37 cellular contexts compared by ENCODE assay signal in the genomic region with DNA sequence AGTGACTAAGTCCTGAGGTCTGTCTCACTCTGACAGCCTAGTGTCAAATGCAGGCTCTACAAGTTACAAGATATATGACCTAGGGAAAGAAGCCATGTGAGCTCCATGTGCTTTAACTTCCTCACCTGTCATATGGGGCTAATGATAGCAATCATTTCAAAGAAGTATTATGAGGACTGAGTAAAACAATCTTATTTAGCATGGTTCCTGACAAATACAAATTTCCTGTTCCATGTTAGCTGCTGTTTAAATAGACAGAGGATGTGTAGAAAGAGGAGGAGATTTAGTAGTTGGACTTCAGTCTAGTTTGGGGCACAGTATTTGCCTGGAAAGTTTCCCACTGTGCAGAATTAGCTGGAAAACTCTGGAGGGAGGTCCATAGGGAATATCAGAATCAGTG.
DNase-seq lines count a peak whose midpoint lies in the region; ATAC-seq, FAIRE-seq and TF ChIP-seq lines count a peak whose summit lies in the region.
"Had no signal": no experiment of that assay in that cellular context is flagged by ENCODE, and none has a peak within 500 bp of the region (broad histone marks: within the 10 kb centered on the region; RNA-seq: fewer than 3 reads in every experiment).

No MANE protein-coding gene starts in this region.

- in situ Hi-C loops in HepG2 (cut with HindIII; ENCODE audit: extremely low pct_ligation_motif_present, low pct_unique_long_range_greater_than_20kb) = no loop called here

- H3K27me3 Mint-ChIP-seq in WTC11 (ENCODE audit: low read depth) = no peaks in the 10 kb centered on the region
- H3K27me3 Mint-ChIP-seq: B cell; CD4-positive, alpha-beta memory T cell; CD4-positive, alpha-beta T cell; CD4-positive, CD25-positive, alpha-beta regulatory T cell; CD8-positive, alpha-beta memory T cell had no signal

- H3K27ac Mint-ChIP-seq in WTC11 = no peak overlapping the region
- H3K27ac Mint-ChIP-seq: B cell; CD14-positive monocyte; CD4-positive, alpha-beta memory T cell; CD4-positive, alpha-beta T cell; CD4-positive, CD25-positive, alpha-beta regulatory T cell; CD8-positive, alpha-beta memory T cell; CD8-positive, alpha-beta T cell had no signal

- no peak overlapping the region for H3K4me3 ChIP-seq in HepG2 (replicated peaks in 1 of 3; ENCODE audit: insufficient read depth in 1 of 3, low read depth in 2 of 3, low read length in 3 of 3)
- no peak overlapping the region for H3K4me3 ChIP-seq in liver (ENCODE audit: low read depth in 1 of 3, low read length in 3 of 3)
- no peak overlapping the region for H3K4me3 ChIP-seq in right lobe of liver
- no peak overlapping the region for H3K4me3 ChIP-seq in ovary
- no peak overlapping the region for H3K4me3 ChIP-seq in pancreas
- H3K4me3 ChIP-seq: A549; BLaER1; BLaER1 treated with 17β-estradiol and CSF1 and Interleukin-3, amounts not matched to agents 10 nM and 100 nM had no signal

- H3K4me1 ChIP-seq in HepG2 (ENCODE audit: insufficient read depth, low read length) (peaks cover 77% of the 10 kb centered on the region), liver (ENCODE audit: control insufficient read depth in 4 of 4, insufficient read depth in 4 of 4, low read length in 3 of 4) (peaks cover 0 to 22% (median 7%) of the 10 kb centered on the region in 4 donors), right lobe of liver (peaks cover 0 to 34% (median 0%) of the 10 kb centered on the region in 4 donors), ovary (ENCODE audit: insufficient read depth) (no peaks in the 10 kb centered on the region), pancreas (no peaks in the 10 kb centered on the region)
- H3K4me1 ChIP-seq: A549; BE2C; BLaER1; BLaER1 treated with 17β-estradiol and CSF1 and Interleukin-3, amounts not matched to agents 10 nM and 100 nM had no signal

- peaks cover 9% of the 10 kb centered on the region for H3K4me1 Mint-ChIP-seq in WTC11
- H3K4me1 Mint-ChIP-seq: B cell; CD14-positive monocyte; CD4-positive, alpha-beta memory T cell; CD4-positive, CD25-positive, alpha-beta regulatory T cell; CD8-positive, alpha-beta memory T cell had no signal

- H3K27me3 ChIP-seq in HepG2 (ENCODE audit: control insufficient read depth in 1 of 2, insufficient read depth in 2 of 2, low read length in 2 of 2) (no peaks in the 10 kb centered on the region), liver (ENCODE audit: control insufficient read depth in 4 of 4, insufficient read depth in 4 of 4, low read length in 3 of 4) (no peaks in the 10 kb centered on the region), right lobe of liver (no peaks in the 10 kb centered on the region), ovary (no peaks in the 10 kb centered on the region), pancreas (no peaks in the 10 kb centered on the region)
- H3K27me3 ChIP-seq: BE2C; BLaER1; BLaER1 treated with 17β-estradiol and CSF1 and Interleukin-3, amounts not matched to agents 10 nM and 100 nM had no signal

- no peak for ATAC-seq in WTC11
- peak; percentile 86 for ATAC-seq in HepG2
- peak; percentile 15 to 53 (median 26) for ATAC-seq in right lobe of liver
- ATAC-seq in pancreas = no peak
- ATAC-seq: A549; CD8-positive, alpha-beta T cell had no signal

- H3K36me3 Mint-ChIP-seq in WTC11 = no peaks in the 10 kb centered on the region
- H3K36me3 Mint-ChIP-seq: CD14-positive monocyte; CD4-positive, alpha-beta memory T cell; CD4-positive, CD25-positive, alpha-beta regulatory T cell; CD8-positive, alpha-beta memory T cell; CD8-positive, alpha-beta T cell had no signal

- peaks cover 3% of the 10 kb centered on the region; the same call in 1 of the 2 replicates for H3K9me3 Mint-ChIP-seq in WTC11

- H3K4me3 Mint-ChIP-seq in WTC11 = no peak overlapping the region
- H3K4me3 Mint-ChIP-seq: B cell; CD14-positive monocyte; CD4-positive, alpha-beta memory T cell; CD4-positive, alpha-beta T cell; CD4-positive, CD25-positive, alpha-beta regulatory T cell; CD8-positive, alpha-beta memory T cell; CD8-positive, alpha-beta T cell had no signal

- peak overlapping the region; percentile 51 for H3K27ac ChIP-seq in HepG2 (ENCODE audit: extremely low read length, insufficient read depth, low read length)
- H3K27ac ChIP-seq in liver (ENCODE audit: low read depth in 1 of 2, low read length in 2 of 2) = no peak overlapping the region
- H3K27ac ChIP-seq in right lobe of liver = no peak overlapping the region
- H3K27ac ChIP-seq in ovary = no peak overlapping the region
- H3K27ac ChIP-seq in pancreas = no peak overlapping the region
- H3K27ac ChIP-seq: 22Rv1; A549; BLaER1; BLaER1 treated with 17β-estradiol and CSF1 and Interleukin-3, amounts not matched to agents 10 nM and 100 nM; C4-2B had no signal

- CTCF ChIA-PET in WTC11 (lab: Charles Lee) (no interaction called here), HepG2 (lab: Yijun Ruan, JAX; ENCODE audit: low intra/inter-chr PET ratio, low total read pairs) (no interaction called here)

- H3K79me2 ChIP-seq in HepG2 (ENCODE audit: insufficient read depth, low read length) = no peaks in the 10 kb centered on the region

- BruUV-seq in HepG2 (replicated peaks; lab: Mats Ljungman, UMichigan) = no TSS peak

- DNase-seq in WTC11 (ENCODE audit: low spot score) (no peak), HepG2 (ENCODE audit: low spot score) (peak; percentile 92), right lobe of liver (no peak), ovary (no peak), putamen (ENCODE audit: low spot score) (no peak), pancreas (no peak), posterior cingulate gyrus (no peak)
- DNase-seq: 8988T; ACHN; AML-193; BE2C; C1 segment of cervical spinal cord; Caco-2; Calu3; CD4-positive, alpha-beta memory T cell; CD4-positive, alpha-beta T cell; CD4-positive, CD25-positive, alpha-beta regulatory T cell; CD8-positive, alpha-beta memory T cell; CD8-positive, alpha-beta T cell; COR-L47; DMS 273 treated with DMSO at 0.1 percent for 48 hours; DMS153; DMS53; DMS79; DMS79 treated with DMSO at 0.1 percent for 48 hours; DND-41; EL had no signal

- H3K9me3 ChIP-seq in HepG2 (ENCODE audit: low read length) = no peaks in the 10 kb centered on the region
- H3K9me3 ChIP-seq in liver (ENCODE audit: control insufficient read depth in 4 of 4, low read length in 3 of 4) = no peaks in the 10 kb centered on the region
- no peaks in the 10 kb centered on the region for H3K9me3 ChIP-seq in right lobe of liver
- no peaks in the 10 kb centered on the region for H3K9me3 ChIP-seq in ovary
- no peaks in the 10 kb centered on the region for H3K9me3 ChIP-seq in pancreas
- H3K9me3 ChIP-seq: A549; BE2C; BLaER1; BLaER1 treated with 17β-estradiol and CSF1 and Interleukin-3, amounts not matched to agents 10 nM and 100 nM; Caco-2 had no signal

- H3K4me2 ChIP-seq in HepG2 (ENCODE audit: low read depth, low read length) = peak overlapping the region; percentile 36
- H3K4me2 ChIP-seq: A549; BLaER1; BLaER1 treated with 17β-estradiol and CSF1 and Interleukin-3, amounts not matched to agents 10 nM and 100 nM had no signal

- POLR2A ChIA-PET in WTC11 (lab: Charles Lee) = no interaction called here
- POLR2A ChIA-PET in HepG2 (lab: Yijun Ruan, JAX) = interaction anchor here (0.9 to 1.0 kb wide), 2 partner anchors 16 to 30 kb away, joined by 3 to 4 read pairs; no protein-coding TSS in a partner anchor

- intact Hi-C loops in HepG2 (cut with micrococcal nuclease; ENCODE audit: unreplicated experiment) = loop anchor here (5.0 kb wide), 1 partner anchor 76 kb away; no protein-coding TSS in a partner anchor
- intact Hi-C loops in right lobe of liver (cut with DNase I) = no loop called here
- intact Hi-C loops in ovary (cut with DNase I) = no loop called here
- intact Hi-C loops in pancreas (cut with DNase I) = no loop called here
- intact Hi-C loops in posterior cingulate gyrus (cut with DNase I) = no loop called here

- FAIRE-seq in HepG2 (lab: Jason Lieb, UNC) = peak; percentile 68
- no peak for FAIRE-seq in pancreas (lab: Jason Lieb, UNC)
- FAIRE-seq: A204.1, A549, D721Med had no signal

- TF ChIP-seq RAD21 in HepG2 (CRISPR knock-in tag; IDR thresholded peaks at IDR 0.05) = no peak
- no peak for TF ChIP-seq RAD21 in liver (IDR thresholded peaks at IDR 0.05)

- TF ChIP-seq EP300 in HepG2 (IDR thresholded peaks at IDR 0.05; ENCODE audit: low read depth in 2 of 2, low read length in 2 of 2) = peak in 1 of 2 experiments; percentile 93; a peak in 2 of 4 replicates
- peak; percentile 82 for TF ChIP-seq EP300 in HepG2 (CRISPR knock-in tag; IDR thresholded peaks at IDR 0.05; ENCODE audit: borderline replicate concordance)
- TF ChIP-seq EP300 in ovary (IDR thresholded peaks at IDR 0.05) = no peak

- TF ChIP-seq POLR2A in HepG2 (IDR thresholded peaks at IDR 0.05; ENCODE audit: insufficient read depth in 1 of 2, low read depth in 2 of 2, low read length in 2 of 2) = no peak
- TF ChIP-seq POLR2A in right lobe of liver (IDR thresholded peaks at IDR 0.05) = no peak
- no peak for TF ChIP-seq POLR2A in ovary (IDR thresholded peaks at IDR 0.05)

- TF ChIP-seq CTCF in WTC11 (IDR thresholded peaks at IDR 0.05) = no peak
- no peak for TF ChIP-seq CTCF in HepG2 (CRISPR knock-in tag; IDR thresholded peaks at IDR 0.05)
- TF ChIP-seq CTCF in liver (IDR thresholded peaks at IDR 0.05; ENCODE audit: low read depth, low read length, missing input control) = no peak
- TF ChIP-seq CTCF in right lobe of liver (IDR thresholded peaks at IDR 0.05) = no peak
- TF ChIP-seq CTCF in ovary (IDR thresholded peaks at IDR 0.05) = no peak
- TF ChIP-seq CTCF in pancreas (IDR thresholded peaks at IDR 0.05) = no peak

- H3K9ac ChIP-seq in HepG2 (ENCODE audit: insufficient read depth, low read depth, low read length) (no peak overlapping the region), liver (ENCODE audit: low read depth in 1 of 2, low read length in 2 of 2) (no peak overlapping the region)
- H3K9ac ChIP-seq: BLaER1; BLaER1 treated with 17β-estradiol and CSF1 and Interleukin-3, amounts not matched to agents 10 nM and 100 nM had no signal

- H3K36me3 ChIP-seq in HepG2 (replicated peaks in 1 of 2; ENCODE audit: control insufficient read depth in 1 of 2, insufficient read depth in 2 of 2, low read length in 2 of 2) (no peaks in the 10 kb centered on the region), liver (ENCODE audit: control insufficient read depth in 4 of 4, insufficient read depth in 3 of 4, low read depth in 1 of 4, low read length in 3 of 4) (no peaks in the 10 kb centered on the region), right lobe of liver (no peaks in the 10 kb centered on the region), ovary (no peaks in the 10 kb centered on the region), pancreas (no peaks in the 10 kb centered on the region)
- H3K36me3 ChIP-seq: BE2C; BLaER1; BLaER1 treated with 17β-estradiol and CSF1 and Interleukin-3, amounts not matched to agents 10 nM and 100 nM had no signal

- no peaks in the 10 kb centered on the region for H4K20me1 ChIP-seq in HepG2 (ENCODE audit: insufficient read depth, low read length)
- H4K20me1 ChIP-seq: BLaER1; BLaER1 treated with 17β-estradiol and CSF1 and Interleukin-3, amounts not matched to agents 10 nM and 100 nM had no signal

- H2AFZ ChIP-seq in HepG2 (ENCODE audit: low read length) = no peak overlapping the region

TF ChIP-seq in HepG2, 621 proteins besides CTCF, POLR2A, EP300 and RAD21 (continues in another document):
- TF ChIP-seq KMT2A (CRISPR knock-in tag; IDR thresholded peaks at IDR 0.05) = no peak
- no peak for TF ChIP-seq SMC3 (IDR thresholded peaks at IDR 0.05; ENCODE audit: low read length)
- TF ChIP-seq NR3C1 (CRISPR knock-in tag; IDR thresholded peaks at IDR 0.05) = no peak

TF ChIP-seq in liver, 16 proteins besides CTCF, POLR2A, EP300 and RAD21 (continues in another document):
- TF ChIP-seq SP1 (IDR thresholded peaks at IDR 0.05) = peak; percentile 21
- TF ChIP-seq EGR1 (IDR thresholded peaks at IDR 0.05; ENCODE audit: low read depth in 2 of 2) = no peak

Comparison
In these comparisons a context has a peak if more than half of its experiments do, and no peak if none do; other contexts are left out.
1. ATAC-seq: peak in HepG2 (single experiment) and right lobe of liver (4 of 4); none in WTC11 (single experiment) and pancreas (0 of 4).